Comparison of ENCODE assay signal across 18 cellular contexts in genomic region chr10:60266513-60266912, GRCh38.
"Had no signal": no experiment of that assay in that cellular context is flagged by ENCODE, and none has a peak within 500 bp of the region (broad histone marks: within the 10 kb centered on the region; RNA-seq: fewer than 3 reads in every experiment).

No MANE protein-coding gene starts in this region.

- H3K36me3 ChIP-seq: gastroesophageal sphincter had no signal

- H3K27ac ChIP-seq: esophagus squamous epithelium, gastroesophageal sphincter, lower lobe of right lung, psoas muscle, spleen had no signal

- H3K27me3 ChIP-seq: esophagus squamous epithelium, gastroesophageal sphincter, spleen had no signal

- H3K4me3 ChIP-seq: esophagus squamous epithelium, gastroesophageal sphincter, left ventricle myocardium inferior, lower lobe of right lung, psoas muscle, spleen had no signal

- H3K4me1 ChIP-seq: esophagus squamous epithelium, gastroesophageal sphincter, lower lobe of right lung had no signal

- H3K9me3 ChIP-seq: esophagus squamous epithelium, gastroesophageal sphincter, left ventricle myocardium inferior, lower lobe of right lung, psoas muscle, spleen had no signal

- DNase-seq: effector memory CD8-positive, alpha-beta T cell; esophagus squamous epithelium; foreskin fibroblast; glutamatergic neuron; kidney; left cardiac atrium; left ventricle myocardium inferior; lower lobe of right lung; midbrain; naive B cell; psoas muscle; spleen; stimulated activated CD4-positive, alpha-beta T cell treated with anti-CD3 and anti-CD28 coated beads, Interleukin-15, amount 100 ng/mL, for 24 hours; stimulated activated CD4-positive, alpha-beta T cell treated with anti-CD3 and anti-CD28 coated beads, Interleukin-1b, Interleukin-23, amount 100 ng/mL, for 48 hours; stimulated activated CD4-positive, alpha-beta T cell treated with anti-CD3 and anti-CD28 coated beads, Interleukin-4, amount 100 ng/mL, for 24 hours; stimulated activated naive CD8-positive, alpha-beta T cell treated with anti-CD3 and anti-CD28 coated beads, Interleukin-15, amount 100 ng/mL, for 72 hours; trophoblast cell had no signal
